8 cellular contexts compared by ENCODE assay signal in genomic region chr12:56189918-56190694, GRCh38. TPM values are rescaled to one million over a fixed set of nuclear protein-coding genes. Genes with fewer than 3 reads are reported as not detected.
DNase-seq lines count a peak whose midpoint lies in the region; ATAC-seq, FAIRE-seq and TF ChIP-seq lines count a peak whose summit lies in the region.

No MANE protein-coding gene starts in this region.

- ATAC-seq in A549 = peak; percentile 74 to 77
- peak; percentile 21 for ATAC-seq in GM19035 (IDR thresholded peaks at IDR 0.05; ENCODE audit: unreplicated experiment)
- peak; percentile 37 for ATAC-seq in HG03432 (IDR thresholded peaks at IDR 0.05; ENCODE audit: unreplicated experiment)
- ATAC-seq in left lobe of liver = peak; percentile 67

- H3K4me3 ChIP-seq in A549 = peak overlapping the region; percentile 81

- POLR2A ChIA-PET in A549 (lab: Yijun Ruan, JAX) = interaction anchor here (0.6 to 1.7 kb wide), 14 partner anchors 15 to 278 kb away, joined by 3 to 36 read pairs (median 5); partner anchors contain the start of genes ANKRD52, CNPY2, ESYT1 and MYL6

- H3K4me1 ChIP-seq in A549 = peaks cover 13% of the 10 kb centered on the region

- TF ChIP-seq RAD21 in A549 (conservative IDR thresholded peaks at IDR 0.05 in 1 of 2, IDR thresholded peaks at IDR 0.05 in 1 of 2) = no peak

- no peaks in the 10 kb centered on the region for H3K9me3 ChIP-seq in A549

- TF ChIP-seq EP300 in A549 (IDR thresholded peaks at IDR 0.05) = no peak

- FAIRE-seq in A549 (lab: Jason Lieb, UNC) = no peak

- TF ChIP-seq CTCF in A549 (IDR thresholded peaks at IDR 0.05) = no peak

- H3K4me2 ChIP-seq in A549 = peak overlapping the region; percentile 74

- peak overlapping the region; percentile 83 to 99 for H3K27ac ChIP-seq in A549

- DNase-seq in A549 (ENCODE audit: low read depth in 1 of 2, low spot score in 1 of 2) (peak; percentile 71 to 94), NCI-H524 treated with DMSO at 0.1 percent for 48 hours (lab: John Stamatoyannopoulos, UW) (peak; percentile 23), dedifferentiated amniotic fluid mesenchymal stem cell (ENCODE audit: extremely low spot score) (peak; percentile 82), left lobe of liver (ENCODE audit: low spot score) (peak; percentile 91)
- peak; percentile 66 for DNase-seq in activated CD4-positive, alpha-beta T cell treated with anti-CD3 and anti-CD28 coated beads, Interleukin-2, amount 50 U/mL, for 1 hour
- DNase-seq in stimulated activated CD4-positive, alpha-beta T cell treated with anti-CD3 and anti-CD28 coated beads, Interleukin-1b, Interleukin-23, amount 100 ng/mL, for 4 hours (ENCODE audit: low read depth in 2 of 2) = peak; percentile 76 to 84

- 2% methylated on average over 42 of the region's 42 CpGs for WGBS in A549 (ENCODE audit: missing lambda C conversion rate)

- TF ChIP-seq POLR2A in A549 (IDR thresholded peaks at IDR 0.05; ENCODE audit: low read length) = peak; percentile 30; the same call in 1 of the 2 replicates

- CTCF ChIA-PET in A549 (lab: Yijun Ruan, JAX) = interaction anchor here (0.6 to 6.8 kb wide), 64 partner anchors 9 to 1327 kb away, joined by 3 to 204 read pairs (median 6); partner anchors contain the start of genes ANKRD52, CNPY2, COQ10A and CS

TF ChIP-seq in A549, 52 proteins besides CTCF, POLR2A, EP300 and RAD21 (continues in another document):
- TF ChIP-seq SMC3 (IDR thresholded peaks at IDR 0.05) = 0 out of 3 replicates have a peak, but pooled peaks have one; percentile 15
- TF ChIP-seq FOSL2 (IDR thresholded peaks at IDR 0.05) = no peak
- no peak for TF ChIP-seq FOSL2 (CRISPR knock-in tag; IDR thresholded peaks at IDR 0.05)
- TF ChIP-seq JUN (IDR thresholded peaks at IDR 0.05) = no peak; a peak in 1 of 5 replicates
- no peak for TF ChIP-seq GATA3 (IDR thresholded peaks at IDR 0.05; ENCODE audit: borderline replicate concordance)
- TF ChIP-seq PHF8 (IDR thresholded peaks at IDR 0.05; ENCODE audit: borderline replicate concordance, low read depth) = peak; percentile 56; the same call in 1 of the 2 replicates
- no peak for TF ChIP-seq NR3C1 (IDR thresholded peaks at IDR 0.05)
- no peak for TF ChIP-seq TP53 (CRISPR knock-in tag; IDR thresholded peaks at IDR 0.05)
- no peak for TF ChIP-seq RNF2 (IDR thresholded peaks at IDR 0.05; ENCODE audit: borderline replicate concordance, low read depth)
- no peak for TF ChIP-seq ESRRA (IDR thresholded peaks at IDR 0.05; ENCODE audit: borderline replicate concordance, low read length)
- TF ChIP-seq NPAS2 (CRISPR knock-in tag; IDR thresholded peaks at IDR 0.05; ENCODE audit: borderline replicate concordance) = no peak
- no peak for TF ChIP-seq POLR2AphosphoS2 (conservative IDR thresholded peaks at IDR 0.05; ENCODE audit: low read length)
- peak; percentile 73; the same call in 1 of the 2 replicates for TF ChIP-seq ZSCAN20 (CRISPR knock-in tag; IDR thresholded peaks at IDR 0.05)
- TF ChIP-seq ATOH8 (CRISPR knock-in tag; IDR thresholded peaks at IDR 0.05; ENCODE audit: low read depth) = no peak
- no peak for TF ChIP-seq HOXA7 (CRISPR knock-in tag; IDR thresholded peaks at IDR 0.05)
- no peak for TF ChIP-seq FOXS1 (CRISPR knock-in tag; IDR thresholded peaks at IDR 0.05)
- TF ChIP-seq HMGXB4 (CRISPR knock-in tag; IDR thresholded peaks at IDR 0.05; ENCODE audit: borderline replicate concordance) = peak; percentile 88
- TF ChIP-seq CBX2 (IDR thresholded peaks at IDR 0.05; ENCODE audit: borderline replicate concordance, low read depth) = no peak
- TF ChIP-seq SREBF2 (IDR thresholded peaks at IDR 0.05) = peak; percentile 90
- peak; percentile 34 for TF ChIP-seq ZFP36 (IDR thresholded peaks at IDR 0.05; ENCODE audit: borderline replicate concordance, partially characterized antibody)
- TF ChIP-seq FOSB (CRISPR knock-in tag; IDR thresholded peaks at IDR 0.05) = 0 out of 2 replicates have a peak, but pooled peaks have one; percentile 47
- no peak for TF ChIP-seq RFX5 (IDR thresholded peaks at IDR 0.05)
- no peak for TF ChIP-seq USF2 (IDR thresholded peaks at IDR 0.05)
- TF ChIP-seq E2F6 (IDR thresholded peaks at IDR 0.05; ENCODE audit: borderline replicate concordance, low read depth) = no peak

RNA-seq across cellular contexts. Expression of gene SMARCC2, which starts 0.8 kb away (rescaled TPM):
- polyA plus RNA-seq in A549 (2011; rRNA removed) (83.9 and 109 TPM in 2 replicates), A549 (2017; fragmentation: RNase III; extraction: RNeasy Plus Mini Kit Qiagen cat#74134 plus additional on column Dnase treatment) (48.9 to 57.1 TPM (median 51.9 TPM) in 3 replicates)
- polyA plus RNA-seq in A549 (2012; cell fraction: cytosol; rRNA removed) = 38.0 and 45.4 TPM in 2 replicates
- polyA plus RNA-seq in A549 (2012; cell fraction: nucleus; rRNA removed) = 95.2 and 106 TPM in 2 replicates
- 107 and 130 TPM in 2 replicates for polyA minus RNA-seq in A549 (2011; rRNA and poly(A)+ RNA removed)
- 27.6 TPM for total RNA-seq in left lobe of liver

RNA-seq across cellular contexts. Expression of gene RNF41, which starts 31.6 kb away (rescaled TPM):
- polyA plus RNA-seq in A549 (2011; rRNA removed) (47.8 and 65.1 TPM in 2 replicates), A549 (2017; fragmentation: RNase III; extraction: RNeasy Plus Mini Kit Qiagen cat#74134 plus additional on column Dnase treatment) (20.2 to 21.7 TPM (median 20.7 TPM) in 3 replicates)
- polyA plus RNA-seq in A549 (2012; cell fraction: cytosol; rRNA removed) = 53.7 and 59.6 TPM in 2 replicates
- 32.1 and 44.8 TPM in 2 replicates for polyA plus RNA-seq in A549 (2012; cell fraction: nucleus; rRNA removed)
- 168 and 180 TPM in 2 replicates for polyA minus RNA-seq in A549 (2011; rRNA and poly(A)+ RNA removed)
- 13.2 TPM for total RNA-seq in left lobe of liver

RNA-seq across cellular contexts. Expression of gene MYL6, which starts 31.9 kb away (rescaled TPM):
- polyA plus RNA-seq in A549 (2011; rRNA removed) = 2,280 and 2,307 TPM in 2 replicates
- 3,071 and 4,505 TPM in 2 replicates for polyA plus RNA-seq in A549 (2012; cell fraction: cytosol; rRNA removed)
- 1,396 and 2,143 TPM in 2 replicates for polyA plus RNA-seq in A549 (2012; cell fraction: nucleus; rRNA removed)
- 3,268 to 3,485 TPM (median 3,270 TPM) in 3 replicates for polyA plus RNA-seq in A549 (2017; fragmentation: RNase III; extraction: RNeasy Plus Mini Kit Qiagen cat#74134 plus additional on column Dnase treatment)
- polyA minus RNA-seq in A549 (2011; rRNA and poly(A)+ RNA removed) = 519 and 631 TPM in 2 replicates
- 376 TPM for total RNA-seq in left lobe of liver

RNA-seq across cellular contexts. Expression of gene NABP2, which starts 34.0 kb away (rescaled TPM):
- polyA plus RNA-seq in A549 (2011; rRNA removed) (86.1 and 86.7 TPM in 2 replicates), A549 (2017; fragmentation: RNase III; extraction: RNeasy Plus Mini Kit Qiagen cat#74134 plus additional on column Dnase treatment) (64.1 to 69.6 TPM (median 65.2 TPM) in 3 replicates)
- polyA plus RNA-seq in A549 (2012; cell fraction: cytosol; rRNA removed) = 96.7 and 97.4 TPM in 2 replicates
- polyA plus RNA-seq in A549 (2012; cell fraction: nucleus; rRNA removed) = 21.4 and 27.6 TPM in 2 replicates
- 31.6 and 42.1 TPM in 2 replicates for polyA minus RNA-seq in A549 (2011; rRNA and poly(A)+ RNA removed)
- total RNA-seq in left lobe of liver = 16.0 TPM

RNA-seq across cellular contexts. Expression of gene MYL6B, which starts 37.7 kb away (rescaled TPM):
- polyA plus RNA-seq in A549 (2011; rRNA removed) (48.2 and 67.0 TPM in 2 replicates), A549 (2017; fragmentation: RNase III; extraction: RNeasy Plus Mini Kit Qiagen cat#74134 plus additional on column Dnase treatment) (68.6 to 92.7 TPM (median 83.9 TPM) in 3 replicates)
- polyA plus RNA-seq in A549 (2012; cell fraction: cytosol; rRNA removed) = 63.4 and 78.3 TPM in 2 replicates
- 30.2 and 41.3 TPM in 2 replicates for polyA plus RNA-seq in A549 (2012; cell fraction: nucleus; rRNA removed)
- polyA minus RNA-seq in A549 (2011; rRNA and poly(A)+ RNA removed) = 21.6 and 24.3 TPM in 2 replicates
- total RNA-seq in left lobe of liver = 6.5 TPM

Comparison
In these comparisons a context has a peak if more than half of its experiments do, and no peak if none do; other contexts are left out.
1. Peak in every context shown above with its lines: DNase-seq, ATAC-seq, H3K4me3 ChIP-seq and H3K27ac ChIP-seq.
2. ATAC-seq: peak in every context shown above with its lines; median percentile 76 in A549; 67 in left lobe of liver; 37 in HG03432; 21 in GM19035.
3. DNase-seq: peak in every context shown above with its lines; median percentile 91 in left lobe of liver; 82 in A549; 82 in dedifferentiated amniotic fluid mesenchymal stem cell; 80 in stimulated activated CD4-positive, alpha-beta T cell treated with anti-CD3 and anti-CD28 coated beads, Interleukin-1b, Interleukin-23, amount 100 ng/mL, for 4 hours; 66 in activated CD4-positive, alpha-beta T cell treated with anti-CD3 and anti-CD28 coated beads, Interleukin-2, amount 50 U/mL, for 1 hour; 23 in NCI-H524 treated with DMSO at 0.1 percent for 48 hours.